ENCODE assay signal across 1 cellular context in genomic region chr15:59594493-59594942, GRCh38.
TF ChIP-seq lines count a peak whose summit lies in the region.

No MANE protein-coding gene starts in this region.

TF ChIP-seq in endothelial cell of umbilical vein, 7 proteins besides CTCF, POLR2A, EP300 and RAD21 (continued from another document):
- TF ChIP-seq POLR2AphosphoS5 (IDR thresholded peaks at IDR 0.05; ENCODE audit: insufficient read depth, low read depth, low read length) (no peak), EZH2 (IDR thresholded peaks at IDR 0.05; ENCODE audit: borderline replicate concordance, low read depth, low read length, severe bottlenecking) (no peak)
